Comparison of ENCODE assay signal across 1 cellular context in the genomic region with DNA sequence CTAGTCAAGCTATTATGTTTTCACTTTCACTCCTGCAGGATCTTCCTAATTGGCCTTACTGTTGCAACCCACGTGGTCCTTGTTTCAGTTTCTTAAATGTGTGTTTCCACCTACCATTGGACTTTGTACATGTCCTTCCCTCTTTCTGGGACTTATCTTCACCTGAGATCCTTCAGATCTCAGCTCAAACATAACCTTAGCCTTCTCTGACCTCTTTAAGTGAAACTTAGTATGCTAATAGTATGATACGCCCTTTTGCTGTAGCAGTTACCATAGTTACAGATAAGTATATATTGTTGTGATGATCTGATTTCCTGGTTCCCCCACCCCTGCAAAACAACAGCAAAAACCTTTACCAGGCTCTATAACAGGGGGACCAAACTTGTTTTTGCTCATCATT.
TF ChIP-seq lines count a peak whose summit lies in the region.

No MANE protein-coding gene starts in this region.

TF ChIP-seq in SK-N-SH, 30 proteins besides CTCF, POLR2A, EP300 and RAD21:
- TF ChIP-seq YY1 (IDR thresholded peaks at IDR 0.05; ENCODE audit: low read depth): no peak
- TF ChIP-seq JUND (IDR thresholded peaks at IDR 0.05): no peak
- TF ChIP-seq NRF1 (IDR thresholded peaks at IDR 0.05; ENCODE audit: low read depth, low read length): no peak
- no peak for TF ChIP-seq RXRA (IDR thresholded peaks at IDR 0.05; ENCODE audit: borderline replicate concordance, low read depth)
- TF ChIP-seq NFIC (IDR thresholded peaks at IDR 0.05; ENCODE audit: borderline replicate concordance): no peak
- TF ChIP-seq, protein P1, sequence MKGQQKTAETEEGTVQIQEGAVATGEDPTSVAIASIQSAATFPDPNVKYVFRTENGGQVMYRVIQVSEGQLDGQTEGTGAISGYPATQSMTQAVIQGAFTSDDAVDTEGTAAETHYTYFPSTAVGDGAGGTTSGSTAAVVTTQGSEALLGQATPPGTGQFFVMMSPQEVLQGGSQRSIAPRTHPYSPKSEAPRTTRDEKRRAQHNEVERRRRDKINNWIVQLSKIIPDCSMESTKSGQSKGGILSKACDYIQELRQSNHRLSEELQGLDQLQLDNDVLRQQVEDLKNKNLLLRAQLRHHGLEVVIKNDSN (IDR thresholded peaks at IDR 0.05; ENCODE audit: borderline replicate concordance, low read depth): no peak
- no peak for TF ChIP-seq RFX5 (IDR thresholded peaks at IDR 0.05; ENCODE audit: low read length)
- no peak for TF ChIP-seq EZH2phosphoT487 (IDR thresholded peaks at IDR 0.05; ENCODE audit: borderline replicate concordance, low read depth)
- TF ChIP-seq, protein P2, sequence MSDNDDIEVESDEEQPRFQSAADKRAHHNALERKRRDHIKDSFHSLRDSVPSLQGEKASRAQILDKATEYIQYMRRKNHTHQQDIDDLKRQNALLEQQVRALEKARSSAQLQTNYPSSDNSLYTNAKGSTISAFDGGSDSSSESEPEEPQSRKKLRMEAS (IDR thresholded peaks at IDR 0.05; ENCODE audit: low read depth): no peak
- no peak for TF ChIP-seq FOSL2 (IDR thresholded peaks at IDR 0.05; ENCODE audit: borderline replicate concordance, low read depth)
- TF ChIP-seq TCF12 (IDR thresholded peaks at IDR 0.05): no peak
- no peak for TF ChIP-seq TAF1 (IDR thresholded peaks at IDR 0.05; ENCODE audit: borderline replicate concordance, low read depth, low read length)
- TF ChIP-seq, protein P3, sequence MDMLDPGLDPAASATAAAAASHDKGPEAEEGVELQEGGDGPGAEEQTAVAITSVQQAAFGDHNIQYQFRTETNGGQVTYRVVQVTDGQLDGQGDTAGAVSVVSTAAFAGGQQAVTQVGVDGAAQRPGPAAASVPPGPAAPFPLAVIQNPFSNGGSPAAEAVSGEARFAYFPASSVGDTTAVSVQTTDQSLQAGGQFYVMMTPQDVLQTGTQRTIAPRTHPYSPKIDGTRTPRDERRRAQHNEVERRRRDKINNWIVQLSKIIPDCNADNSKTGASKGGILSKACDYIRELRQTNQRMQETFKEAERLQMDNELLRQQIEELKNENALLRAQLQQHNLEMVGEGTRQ (IDR thresholded peaks at IDR 0.05; ENCODE audit: borderline replicate concordance, low read depth, low read length): no peak
- no peak for TF ChIP-seq TEAD4 (IDR thresholded peaks at IDR 0.05; ENCODE audit: borderline replicate concordance, insufficient read depth)
- TF ChIP-seq, protein P4, sequence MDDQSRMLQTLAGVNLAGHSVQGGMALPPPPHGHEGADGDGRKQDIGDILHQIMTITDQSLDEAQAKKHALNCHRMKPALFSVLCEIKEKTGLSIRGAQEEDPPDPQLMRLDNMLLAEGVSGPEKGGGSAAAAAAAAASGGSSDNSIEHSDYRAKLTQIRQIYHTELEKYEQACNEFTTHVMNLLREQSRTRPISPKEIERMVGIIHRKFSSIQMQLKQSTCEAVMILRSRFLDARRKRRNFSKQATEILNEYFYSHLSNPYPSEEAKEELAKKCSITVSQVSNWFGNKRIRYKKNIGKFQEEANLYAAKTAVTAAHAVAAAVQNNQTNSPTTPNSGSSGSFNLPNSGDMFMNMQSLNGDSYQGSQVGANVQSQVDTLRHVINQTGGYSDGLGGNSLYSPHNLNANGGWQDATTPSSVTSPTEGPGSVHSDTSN (IDR thresholded peaks at IDR 0.05): no peak
- no peak for TF ChIP-seq RCOR1 (IDR thresholded peaks at IDR 0.05; ENCODE audit: low read length)
- no peak for TF ChIP-seq POLR2AphosphoS5 (IDR thresholded peaks at IDR 0.05; ENCODE audit: low read depth, low read length)
- no peak for TF ChIP-seq FOXM1 (IDR thresholded peaks at IDR 0.05; ENCODE audit: low read depth)
- TF ChIP-seq ELF1 (IDR thresholded peaks at IDR 0.05): no peak
TF ChIP-seq in SK-N-SH: peak in this region for 0.
